14 cellular contexts compared by ENCODE assay signal in genomic region chr14:80364816-80365215, GRCh38.
"Had no signal": no experiment of that assay in that cellular context is flagged by ENCODE, and none has a peak within 500 bp of the region (broad histone marks: within the 10 kb centered on the region; RNA-seq: fewer than 3 reads in every experiment).

No MANE protein-coding gene starts in this region.

- H3K9ac ChIP-seq: SK-N-SH had no signal

- ATAC-seq: Panc1, T-cell had no signal

- H3K9me3 ChIP-seq: SK-N-SH had no signal

- H3K27ac ChIP-seq: HL-60, RWPE1 had no signal

- DNase-seq: KG1; MM.1S; MV-4-11; NCI-H1048; NCI-H1436 treated with DMSO at 0.1 percent for 48 hours; NCI-H2029 treated with DMSO at 0.1 percent for 48 hours; NCI-H345; NK-92 treated with Interleukin-12 subunit alpha and Interleukin-12 subunit beta, amount 100 ng/mL, for 24 hours; SHP77; T-cell had no signal
